In the genomic region with DNA sequence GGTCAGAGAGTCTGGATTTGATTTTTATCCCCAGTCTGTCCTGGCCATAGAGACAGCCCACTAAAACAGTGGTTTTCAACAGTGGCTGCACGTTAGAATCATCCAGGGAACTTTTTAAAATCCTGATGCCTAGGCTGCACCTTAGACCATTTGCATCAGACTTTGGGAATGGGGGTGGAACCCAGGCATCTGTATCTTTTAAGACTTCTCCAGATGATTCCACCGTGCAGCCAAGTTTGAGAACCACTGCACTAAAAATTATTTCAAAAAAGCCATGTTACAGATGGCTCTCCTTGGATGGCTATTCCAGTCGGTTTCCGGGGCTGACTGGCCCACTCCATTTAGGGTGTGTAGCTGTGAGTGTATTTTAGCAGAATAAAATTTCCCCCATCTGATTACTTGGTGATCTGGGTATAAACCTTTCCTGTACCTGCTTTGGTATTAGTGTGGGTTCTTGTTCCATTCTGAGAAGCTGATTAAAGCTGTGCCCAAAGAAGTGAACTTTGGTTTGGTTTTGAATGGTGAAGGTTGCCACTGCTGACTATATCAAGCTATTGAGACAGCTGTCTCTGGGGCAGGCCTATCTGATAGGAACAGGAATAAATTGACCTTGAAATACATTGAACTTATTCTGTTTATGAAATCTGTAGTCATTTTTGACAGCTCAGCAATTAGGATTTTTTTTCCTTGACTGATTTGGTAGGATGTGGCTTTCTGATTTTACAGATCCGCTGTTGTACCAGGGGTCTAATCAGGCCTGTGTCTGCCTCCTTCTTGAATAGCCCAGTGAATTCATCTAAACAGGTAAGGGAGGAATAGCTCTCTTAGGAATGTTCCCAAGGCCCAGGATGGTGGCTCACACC, we compare ENCODE assay signal across 10 cellular contexts. TPM values are rescaled to one million over a fixed set of nuclear protein-coding genes. Genes with fewer than 3 reads are reported as not detected.
A peak's percentile ranks its signal among the peaks of the same experiment; 100 is the strongest.
DNase-seq lines count a peak whose midpoint lies in the region; ATAC-seq, FAIRE-seq and TF ChIP-seq lines count a peak whose summit lies in the region.
"Had no signal": no experiment of that assay in that cellular context is flagged by ENCODE, and none has a peak within 500 bp of the region (broad histone marks: within the 10 kb centered on the region; RNA-seq: fewer than 3 reads in every experiment).

No MANE protein-coding gene starts in this region.

- TF ChIP-seq CTCF in 22Rv1 (IDR thresholded peaks at IDR 0.05) = no peak
- no peak for TF ChIP-seq CTCF in bronchial epithelial cell (IDR thresholded peaks at IDR 0.05; ENCODE audit: insufficient read depth, low read length, severe bottlenecking)
- no peak for TF ChIP-seq CTCF in GM13976 (IDR thresholded peaks at IDR 0.05; ENCODE audit: borderline replicate concordance, control extremely low read depth, extremely low read depth, insufficient read depth, missing control alignments)

- H3K36me3 ChIP-seq in HUES48 (ENCODE audit: control insufficient read depth, insufficient read depth, low read length) = peaks cover 39% of the 10 kb centered on the region
- peaks cover 11% of the 10 kb centered on the region for H3K36me3 ChIP-seq in bronchial epithelial cell (ENCODE audit: control insufficient read depth, insufficient read depth, low read length)
- peaks cover 12 to 32% of the 10 kb centered on the region in 2 donors for H3K36me3 ChIP-seq in muscle layer of duodenum (ENCODE audit: control insufficient read depth in 1 of 2, insufficient read depth in 2 of 2, low read length in 2 of 2)

- H3K27me3 ChIP-seq in HUES48 (ENCODE audit: control insufficient read depth, insufficient read depth, low read length) (no peaks in the 10 kb centered on the region), bronchial epithelial cell (ENCODE audit: control insufficient read depth, insufficient read depth, low read length) (no peaks in the 10 kb centered on the region), muscle layer of duodenum (ENCODE audit: low read depth, low read length) (no peaks in the 10 kb centered on the region)

- H3K9me3 ChIP-seq in HUES48 (ENCODE audit: control insufficient read depth, insufficient read depth, low read length) (no peaks in the 10 kb centered on the region), muscle layer of duodenum (ENCODE audit: control insufficient read depth in 1 of 2, low read length in 2 of 2) (no peaks in the 10 kb centered on the region)

- H3K27ac ChIP-seq in 22Rv1 (peak overlapping the region; percentile 90), HUES48 (ENCODE audit: low read depth, low read length) (no peak overlapping the region), muscle layer of duodenum (ENCODE audit: low read length) (peak overlapping the region; percentile 92)

- no peak for ATAC-seq in GM18505 (IDR thresholded peaks at IDR 0.05; ENCODE audit: unreplicated experiment)
- ATAC-seq in esophagus mucosa = no peak
- ATAC-seq: activated CD4-positive, CD25-positive, alpha-beta regulatory T cell treated with anti-CD3 and anti-CD28 coated beads, Interleukin-2, amount 50 U/mL, for 24 hours had no signal

- TF ChIP-seq POLR2A in GM18505 (IDR thresholded peaks at IDR 0.05; ENCODE audit: borderline replicate concordance, extremely low read depth, insufficient read depth, insufficient read length) = no peak

- in situ Hi-C loops in GM13976 (cut with MboI; ENCODE audit: low sequenced_read_pairs, unreplicated experiment) = no loop called here

- H3K9ac ChIP-seq in HUES48 (ENCODE audit: low read depth, low read length) = peak overlapping the region; percentile 65

- FAIRE-seq in bronchial epithelial cell (lab: Jason Lieb, UNC) = no peak

- H3K4me3 ChIP-seq in HUES48 (ENCODE audit: low read depth, low read length) (peak overlapping the region; percentile 92), bronchial epithelial cell (ENCODE audit: low read depth, low read length) (peak overlapping the region; percentile 99), muscle layer of duodenum (ENCODE audit: low read depth in 1 of 2, low read length in 2 of 2) (peak overlapping the region; percentile 84 to 98)

- no peak for DNase-seq in bronchial epithelial cell (ENCODE audit: low read depth)
- no peak for DNase-seq in GM13976 (ENCODE audit: low spot score)
- no peak for DNase-seq in A172 (ENCODE audit: low spot score)
- DNase-seq: posterior cingulate gyrus had no signal

- no peaks in the 10 kb centered on the region for H3K4me1 ChIP-seq in HUES48 (ENCODE audit: control insufficient read depth, insufficient read depth, low read length)
- peaks cover 10% of the 10 kb centered on the region in 2 donors for H3K4me1 ChIP-seq in muscle layer of duodenum (ENCODE audit: control insufficient read depth in 1 of 2, insufficient read depth in 2 of 2, low read length in 2 of 2)

RNA-seq across cellular contexts. Expression of a gene that starts 1.3 kb away (rescaled TPM):
- total RNA-seq in bronchial epithelial cell = 21.4 and 23.4 TPM in 2 replicates
- 154 and 231 TPM in 2 replicates for total RNA-seq in A172 (2014; rRNA removed; shearing (Covaris generic))
- 115 TPM for total RNA-seq in esophagus mucosa

RNA-seq across cellular contexts. Expression of a gene that starts 14.3 kb away (rescaled TPM):
- total RNA-seq in bronchial epithelial cell (37.9 and 71.8 TPM in 2 replicates), esophagus mucosa (46.6 TPM)
- 112 and 118 TPM in 2 replicates for total RNA-seq in A172 (2014; rRNA removed; shearing (Covaris generic))

RNA-seq across cellular contexts. Expression of a gene that starts 50.8 kb away (rescaled TPM):
- total RNA-seq in bronchial epithelial cell (77.7 and 98.3 TPM in 2 replicates), esophagus mucosa (65.2 TPM)
- total RNA-seq in A172 (2014; rRNA removed; shearing (Covaris generic)) = 157 and 175 TPM in 2 replicates
